ENCODE assay signal across 8 cellular contexts in the genomic region with DNA sequence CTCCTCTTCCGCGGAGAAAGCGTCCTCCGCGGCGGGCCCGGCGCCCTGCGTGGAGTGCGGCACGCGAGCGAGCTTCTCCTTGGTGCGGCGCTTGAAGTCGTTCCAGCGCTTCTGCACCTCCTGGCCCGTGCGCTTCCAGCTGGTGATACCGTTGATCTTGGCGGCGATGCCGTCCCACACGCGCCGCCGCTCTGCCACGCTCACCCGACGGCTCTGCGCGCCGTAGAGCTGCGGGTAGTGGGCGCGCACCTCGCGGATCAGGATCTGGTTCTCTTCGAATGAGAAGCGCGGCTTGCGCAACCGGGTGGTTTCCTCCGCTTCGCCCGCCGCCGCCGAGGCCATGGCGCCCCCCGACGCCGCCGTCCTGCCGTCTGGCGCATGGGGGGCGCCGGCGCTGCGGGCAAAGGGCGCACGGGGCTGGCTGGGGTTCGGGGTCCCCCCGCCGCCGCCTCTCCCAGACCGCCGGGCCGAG. TPM values are rescaled to one million over a fixed set of nuclear protein-coding genes. Genes with fewer than 3 reads are reported as not detected.
DNase-seq lines count a peak whose midpoint lies in the region; ATAC-seq and TF ChIP-seq lines count a peak whose summit lies in the region.

No MANE protein-coding gene starts in this region.

- TF ChIP-seq CTCF in foreskin fibroblast (IDR thresholded peaks at IDR 0.05; ENCODE audit: low read depth, low read length) = no peak
- no peak for TF ChIP-seq CTCF in progenitor cell of endocrine pancreas (IDR thresholded peaks at IDR 0.05; ENCODE audit: unreplicated experiment)

- DNase-seq in AG08396 (ENCODE audit: low spot score) (peak; percentile 56), HEK293T (ENCODE audit: extremely low spot score) (peak; percentile 31), foreskin fibroblast (peak in 1 of 2 donors; percentile 72), progenitor cell of endocrine pancreas (ENCODE audit: low spot score, unreplicated experiment) (no peak), DMS114 treated with DMSO at 0.1 percent for 48 hours (lab: John Stamatoyannopoulos, UW; ENCODE audit: unreplicated experiment) (no peak), NCI-H2029 treated with DMSO at 0.1 percent for 48 hours (lab: John Stamatoyannopoulos, UW) (no peak)
- peak; percentile 45 for DNase-seq in activated CD8-positive, alpha-beta memory T cell treated with anti-CD3 and anti-CD28 coated beads, Interleukin-2, amount 50 U/mL, for 4 hours

- H3K27me3 Mint-ChIP-seq in progenitor cell of endocrine pancreas = peaks cover 9% of the 10 kb centered on the region

- POLR2A ChIA-PET in HEK293T (lab: Yijun Ruan, JAX) = interaction anchor here (1.3 to 3.6 kb wide), 2 partner anchors 16 to 26 kb away, joined by 4 to 34 read pairs; partner anchors contain the start of gene IRF2BP1

- peaks cover 15% of the 10 kb centered on the region for H3K36me3 Mint-ChIP-seq in progenitor cell of endocrine pancreas (ENCODE audit: insufficient read depth)

- no peaks in the 10 kb centered on the region for H3K9me3 Mint-ChIP-seq in progenitor cell of endocrine pancreas (ENCODE audit: low read depth)

- peak overlapping the region; percentile 92 to 94 for H3K4me3 ChIP-seq in foreskin fibroblast (ENCODE audit: low read depth in 1 of 2, low read length in 2 of 2)

- no peak overlapping the region for H3K27ac Mint-ChIP-seq in progenitor cell of endocrine pancreas

- CTCF ChIA-PET in HEK293T (lab: Yijun Ruan, JAX) = no interaction called here

- H3K4me1 Mint-ChIP-seq in progenitor cell of endocrine pancreas (ENCODE audit: low read depth) = peaks cover 2% of the 10 kb centered on the region

- no peak for ATAC-seq in GM18868 (IDR thresholded peaks at IDR 0.05; ENCODE audit: unreplicated experiment)

- H3K4me3 Mint-ChIP-seq in progenitor cell of endocrine pancreas (ENCODE audit: low read depth) = peak overlapping the region; percentile 64

TF ChIP-seq in HEK293T, 16 proteins besides CTCF, POLR2A, EP300 and RAD21:
- TF ChIP-seq ELF4 (IDR thresholded peaks at IDR 0.05) = no peak
- no peak for TF ChIP-seq LEF1 (IDR thresholded peaks at IDR 0.05; ENCODE audit: borderline replicate concordance)
- no peak for TF ChIP-seq SUZ12 (IDR thresholded peaks at IDR 0.05)
- no peak for TF ChIP-seq NFRKB (IDR thresholded peaks at IDR 0.05)
- no peak for TF ChIP-seq BHLHE40 (IDR thresholded peaks at IDR 0.05; ENCODE audit: borderline replicate concordance)

RNA-seq across cellular contexts. Expression of gene MYPOP, which starts 0.9 kb away (rescaled TPM):
- 11.1 and 11.8 TPM in 2 replicates for total RNA-seq in progenitor cell of endocrine pancreas

RNA-seq across cellular contexts. Expression of gene NANOS2, which starts 13.1 kb away (rescaled TPM):
- not detected in 2 replicates for total RNA-seq in progenitor cell of endocrine pancreas

RNA-seq across cellular contexts. Expression of gene IRF2BP1, which starts 15.5 kb away (rescaled TPM):
- total RNA-seq in progenitor cell of endocrine pancreas = 30.4 and 35.0 TPM in 2 replicates

RNA-seq across cellular contexts. Expression of gene FOXA3, which starts 37.3 kb away (rescaled TPM):
- 23.5 and 25.4 TPM in 2 replicates for total RNA-seq in progenitor cell of endocrine pancreas

RNA-seq across cellular contexts. Expression of gene SYMPK, which starts 38.5 kb away (rescaled TPM):
- total RNA-seq in progenitor cell of endocrine pancreas = 112 and 114 TPM in 2 replicates

Comparison
In these comparisons a context has a peak if more than half of its experiments do, and no peak if none do; other contexts are left out.
1. DNase-seq: peak in AG08396 (single experiment), HEK293T (single experiment) and activated CD8-positive, alpha-beta memory T cell treated with anti-CD3 and anti-CD28 coated beads, Interleukin-2, amount 50 U/mL, for 4 hours (single experiment); none in progenitor cell of endocrine pancreas (single experiment), DMS114 treated with DMSO at 0.1 percent for 48 hours (single experiment) and NCI-H2029 treated with DMSO at 0.1 percent for 48 hours (single experiment).